1 cellular context compared by ENCODE assay signal in the genomic region with DNA sequence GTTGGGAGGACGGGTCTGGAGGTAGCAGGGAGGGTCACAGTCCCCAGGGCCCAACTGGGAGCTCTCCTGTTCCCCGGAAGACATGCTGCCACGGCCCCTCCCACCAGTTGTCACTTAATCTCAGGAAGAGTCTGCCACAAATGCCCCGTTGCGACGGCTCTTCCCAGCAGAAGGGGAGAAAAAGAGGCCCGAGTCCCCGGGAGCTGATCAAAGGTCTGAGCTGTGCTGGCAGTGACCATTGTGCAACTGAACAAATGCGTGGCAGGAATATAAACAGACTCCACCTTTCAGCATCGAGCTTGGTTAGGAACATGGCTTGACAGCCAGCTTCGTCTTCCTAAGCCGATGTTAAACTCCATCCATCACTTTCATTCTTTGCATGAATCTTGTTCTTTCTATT.
A peak's percentile ranks its signal among the peaks of the same experiment; 100 is the strongest.
TF ChIP-seq lines count a peak whose summit lies in the region.

No MANE protein-coding gene starts in this region.

TF ChIP-seq in HepG2, 621 proteins besides CTCF, POLR2A, EP300 and RAD21 (continued from another document and continues in another):
- no peak for TF ChIP-seq ZNF724P (CRISPR knock-in tag; IDR thresholded peaks at IDR 0.05; ENCODE audit: borderline replicate concordance)
- peak; percentile 72; the same call in 1 of the 2 replicates for TF ChIP-seq SP5 (CRISPR knock-in tag; IDR thresholded peaks at IDR 0.05; ENCODE audit: borderline replicate concordance, low read depth)
- 0 out of 2 replicates have a peak, but pooled peaks have one; percentile 42 for TF ChIP-seq MYC (CRISPR knock-in tag; IDR thresholded peaks at IDR 0.05; ENCODE audit: borderline replicate concordance)
- TF ChIP-seq, protein P1, sequence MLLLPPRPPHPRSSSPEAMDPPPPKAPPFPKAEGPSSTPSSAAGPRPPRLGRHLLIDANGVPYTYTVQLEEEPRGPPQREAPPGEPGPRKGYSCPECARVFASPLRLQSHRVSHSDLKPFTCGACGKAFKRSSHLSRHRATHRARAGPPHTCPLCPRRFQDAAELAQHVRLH (CRISPR knock-in tag; IDR thresholded peaks at IDR 0.05; ENCODE audit: borderline replicate concordance, low read depth) = no peak
- TF ChIP-seq IRF2 (CRISPR knock-in tag; IDR thresholded peaks at IDR 0.05) = peak; percentile 75; the same call in 1 of the 2 replicates
- TF ChIP-seq, protein P2, sequence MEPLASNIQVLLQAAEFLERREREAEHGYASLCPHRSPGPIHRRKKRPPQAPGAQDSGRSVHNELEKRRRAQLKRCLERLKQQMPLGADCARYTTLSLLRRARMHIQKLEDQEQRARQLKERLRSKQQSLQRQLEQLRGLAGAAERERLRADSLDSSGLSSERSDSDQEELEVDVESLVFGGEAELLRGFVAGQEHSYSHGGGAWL (CRISPR knock-in tag; IDR thresholded peaks at IDR 0.05) = no peak
- no peak for TF ChIP-seq FLYWCH1 (CRISPR knock-in tag; IDR thresholded peaks at IDR 0.05)
- TF ChIP-seq, protein P3, sequence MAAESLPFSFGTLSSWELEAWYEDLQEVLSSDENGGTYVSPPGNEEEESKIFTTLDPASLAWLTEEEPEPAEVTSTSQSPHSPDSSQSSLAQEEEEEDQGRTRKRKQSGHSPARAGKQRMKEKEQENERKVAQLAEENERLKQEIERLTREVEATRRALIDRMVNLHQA (CRISPR knock-in tag; IDR thresholded peaks at IDR 0.05) = no peak
- TF ChIP-seq, protein P4, sequence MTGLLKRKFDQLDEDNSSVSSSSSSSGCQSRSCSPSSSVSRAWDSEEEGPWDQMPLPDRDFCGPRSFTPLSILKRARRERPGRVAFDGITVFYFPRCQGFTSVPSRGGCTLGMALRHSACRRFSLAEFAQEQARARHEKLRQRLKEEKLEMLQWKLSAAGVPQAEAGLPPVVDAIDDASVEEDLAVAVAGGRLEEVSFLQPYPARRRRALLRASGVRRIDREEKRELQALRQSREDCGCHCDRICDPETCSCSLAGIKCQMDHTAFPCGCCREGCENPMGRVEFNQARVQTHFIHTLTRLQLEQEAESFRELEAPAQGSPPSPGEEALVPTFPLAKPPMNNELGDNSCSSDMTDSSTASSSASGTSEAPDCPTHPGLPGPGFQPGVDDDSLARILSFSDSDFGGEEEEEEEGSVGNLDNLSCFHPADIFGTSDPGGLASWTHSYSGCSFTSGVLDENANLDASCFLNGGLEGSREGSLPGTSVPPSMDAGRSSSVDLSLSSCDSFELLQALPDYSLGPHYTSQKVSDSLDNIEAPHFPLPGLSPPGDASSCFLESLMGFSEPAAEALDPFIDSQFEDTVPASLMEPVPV (CRISPR knock-in tag; IDR thresholded peaks at IDR 0.05) = no peak
- peak; percentile 53; the same call in 1 of the 2 replicates for TF ChIP-seq TRIM24 (CRISPR knock-in tag; IDR thresholded peaks at IDR 0.05)
- TF ChIP-seq PHF21A (CRISPR knock-in tag; IDR thresholded peaks at IDR 0.05) = peak; percentile 73
- no peak for TF ChIP-seq MYNN (CRISPR knock-in tag; IDR thresholded peaks at IDR 0.05; ENCODE audit: low read depth)
- TF ChIP-seq ZNF235 (CRISPR knock-in tag; IDR thresholded peaks at IDR 0.05; ENCODE audit: borderline replicate concordance) = no peak
- no peak for TF ChIP-seq HNRNPL (IDR thresholded peaks at IDR 0.05; ENCODE audit: low read depth, low read length)
- no peak for TF ChIP-seq REXO4 (CRISPR knock-in tag; IDR thresholded peaks at IDR 0.05; ENCODE audit: borderline replicate concordance)
- TF ChIP-seq MLLT10 (CRISPR knock-in tag; IDR thresholded peaks at IDR 0.05) = no peak
- TF ChIP-seq, protein P5, sequence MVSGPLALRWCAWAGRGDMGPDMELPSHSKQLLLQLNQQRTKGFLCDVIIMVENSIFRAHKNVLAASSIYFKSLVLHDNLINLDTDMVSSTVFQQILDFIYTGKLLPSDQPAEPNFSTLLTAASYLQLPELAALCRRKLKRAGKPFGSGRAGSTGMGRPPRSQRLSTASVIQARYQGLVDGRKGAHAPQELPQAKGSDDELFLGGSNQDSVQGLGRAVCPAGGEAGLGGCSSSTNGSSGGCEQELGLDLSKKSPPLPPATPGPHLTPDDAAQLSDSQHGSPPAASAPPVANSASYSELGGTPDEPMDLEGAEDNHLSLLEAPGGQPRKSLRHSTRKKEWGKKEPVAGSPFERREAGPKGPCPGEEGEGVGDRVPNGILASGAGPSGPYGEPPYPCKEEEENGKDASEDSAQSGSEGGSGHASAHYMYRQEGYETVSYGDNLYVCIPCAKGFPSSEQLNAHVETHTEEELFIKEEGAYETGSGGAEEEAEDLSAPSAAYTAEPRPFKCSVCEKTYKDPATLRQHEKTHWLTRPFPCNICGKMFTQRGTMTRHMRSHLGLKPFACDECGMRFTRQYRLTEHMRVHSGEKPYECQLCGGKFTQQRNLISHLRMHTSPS (CRISPR knock-in tag; IDR thresholded peaks at IDR 0.05; ENCODE audit: low read depth) = peak; percentile 30; the same call in 1 of the 2 replicates
- TF ChIP-seq ZNF296 (CRISPR knock-in tag; conservative IDR thresholded peaks at IDR 0.05) = no peak
- no peak for TF ChIP-seq SATB2 (CRISPR knock-in tag; IDR thresholded peaks at IDR 0.05)
- TF ChIP-seq SKI (IDR thresholded peaks at IDR 0.05; ENCODE audit: partially characterized antibody) = no peak
- no peak for TF ChIP-seq SMYD3 (CRISPR knock-in tag; IDR thresholded peaks at IDR 0.05)
- TF ChIP-seq, protein P6, sequence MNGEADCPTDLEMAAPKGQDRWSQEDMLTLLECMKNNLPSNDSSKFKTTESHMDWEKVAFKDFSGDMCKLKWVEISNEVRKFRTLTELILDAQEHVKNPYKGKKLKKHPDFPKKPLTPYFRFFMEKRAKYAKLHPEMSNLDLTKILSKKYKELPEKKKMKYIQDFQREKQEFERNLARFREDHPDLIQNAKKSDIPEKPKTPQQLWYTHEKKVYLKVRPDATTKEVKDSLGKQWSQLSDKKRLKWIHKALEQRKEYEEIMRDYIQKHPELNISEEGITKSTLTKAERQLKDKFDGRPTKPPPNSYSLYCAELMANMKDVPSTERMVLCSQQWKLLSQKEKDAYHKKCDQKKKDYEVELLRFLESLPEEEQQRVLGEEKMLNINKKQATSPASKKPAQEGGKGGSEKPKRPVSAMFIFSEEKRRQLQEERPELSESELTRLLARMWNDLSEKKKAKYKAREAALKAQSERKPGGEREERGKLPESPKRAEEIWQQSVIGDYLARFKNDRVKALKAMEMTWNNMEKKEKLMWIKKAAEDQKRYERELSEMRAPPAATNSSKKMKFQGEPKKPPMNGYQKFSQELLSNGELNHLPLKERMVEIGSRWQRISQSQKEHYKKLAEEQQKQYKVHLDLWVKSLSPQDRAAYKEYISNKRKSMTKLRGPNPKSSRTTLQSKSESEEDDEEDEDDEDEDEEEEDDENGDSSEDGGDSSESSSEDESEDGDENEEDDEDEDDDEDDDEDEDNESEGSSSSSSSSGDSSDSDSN (CRISPR knock-in tag; IDR thresholded peaks at IDR 0.05) = peak; percentile 35
- TF ChIP-seq TP53 (CRISPR knock-in tag; conservative IDR thresholded peaks at IDR 0.05) = no peak
- no peak for TF ChIP-seq TAF15 (IDR thresholded peaks at IDR 0.05; ENCODE audit: low read depth, low read length, poor library complexity, severe bottlenecking)
- TF ChIP-seq, protein P7, sequence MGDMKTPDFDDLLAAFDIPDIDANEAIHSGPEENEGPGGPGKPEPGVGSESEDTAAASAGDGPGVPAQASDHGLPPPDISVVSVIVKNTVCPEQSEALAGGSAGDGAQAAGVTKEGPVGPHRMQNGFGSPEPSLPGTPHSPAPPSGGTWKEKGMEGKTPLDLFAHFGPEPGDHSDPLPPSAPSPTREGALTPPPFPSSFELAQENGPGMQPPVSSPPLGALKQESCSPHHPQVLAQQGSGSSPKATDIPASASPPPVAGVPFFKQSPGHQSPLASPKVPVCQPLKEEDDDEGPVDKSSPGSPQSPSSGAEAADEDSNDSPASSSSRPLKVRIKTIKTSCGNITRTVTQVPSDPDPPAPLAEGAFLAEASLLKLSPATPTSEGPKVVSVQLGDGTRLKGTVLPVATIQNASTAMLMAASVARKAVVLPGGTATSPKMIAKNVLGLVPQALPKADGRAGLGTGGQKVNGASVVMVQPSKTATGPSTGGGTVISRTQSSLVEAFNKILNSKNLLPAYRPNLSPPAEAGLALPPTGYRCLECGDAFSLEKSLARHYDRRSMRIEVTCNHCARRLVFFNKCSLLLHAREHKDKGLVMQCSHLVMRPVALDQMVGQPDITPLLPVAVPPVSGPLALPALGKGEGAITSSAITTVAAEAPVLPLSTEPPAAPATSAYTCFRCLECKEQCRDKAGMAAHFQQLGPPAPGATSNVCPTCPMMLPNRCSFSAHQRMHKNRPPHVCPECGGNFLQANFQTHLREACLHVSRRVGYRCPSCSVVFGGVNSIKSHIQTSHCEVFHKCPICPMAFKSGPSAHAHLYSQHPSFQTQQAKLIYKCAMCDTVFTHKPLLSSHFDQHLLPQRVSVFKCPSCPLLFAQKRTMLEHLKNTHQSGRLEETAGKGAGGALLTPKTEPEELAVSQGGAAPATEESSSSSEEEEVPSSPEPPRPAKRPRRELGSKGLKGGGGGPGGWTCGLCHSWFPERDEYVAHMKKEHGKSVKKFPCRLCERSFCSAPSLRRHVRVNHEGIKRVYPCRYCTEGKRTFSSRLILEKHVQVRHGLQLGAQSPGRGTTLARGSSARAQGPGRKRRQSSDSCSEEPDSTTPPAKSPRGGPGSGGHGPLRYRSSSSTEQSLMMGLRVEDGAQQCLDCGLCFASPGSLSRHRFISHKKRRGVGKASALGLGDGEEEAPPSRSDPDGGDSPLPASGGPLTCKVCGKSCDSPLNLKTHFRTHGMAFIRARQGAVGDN (CRISPR knock-in tag; IDR thresholded peaks at IDR 0.05) = peak; percentile 60
- TF ChIP-seq KDM1A (CRISPR knock-in tag; IDR thresholded peaks at IDR 0.05) = 0 out of 2 replicates have a peak, but pooled peaks have one; percentile 33
- TF ChIP-seq ATF7-NPFF (CRISPR knock-in tag; IDR thresholded peaks at IDR 0.05; ENCODE audit: low read depth) = no peak
- TF ChIP-seq TBL1XR1 (IDR thresholded peaks at IDR 0.05; ENCODE audit: borderline replicate concordance, low read length, partially characterized antibody) = no peak
- TF ChIP-seq, protein P8, sequence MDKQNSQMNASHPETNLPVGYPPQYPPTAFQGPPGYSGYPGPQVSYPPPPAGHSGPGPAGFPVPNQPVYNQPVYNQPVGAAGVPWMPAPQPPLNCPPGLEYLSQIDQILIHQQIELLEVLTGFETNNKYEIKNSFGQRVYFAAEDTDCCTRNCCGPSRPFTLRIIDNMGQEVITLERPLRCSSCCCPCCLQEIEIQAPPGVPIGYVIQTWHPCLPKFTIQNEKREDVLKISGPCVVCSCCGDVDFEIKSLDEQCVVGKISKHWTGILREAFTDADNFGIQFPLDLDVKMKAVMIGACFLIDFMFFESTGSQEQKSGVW (CRISPR knock-in tag; IDR thresholded peaks at IDR 0.05; ENCODE audit: borderline replicate concordance) = no peak
- TF ChIP-seq POGZ (CRISPR knock-in tag; IDR thresholded peaks at IDR 0.05) = no peak
- no peak for TF ChIP-seq GPN1 (CRISPR knock-in tag; IDR thresholded peaks at IDR 0.05; ENCODE audit: borderline replicate concordance)
- TF ChIP-seq PPARG (CRISPR knock-in tag; conservative IDR thresholded peaks at IDR 0.05) = no peak
- peak; percentile 85 for TF ChIP-seq ZNF264 (CRISPR knock-in tag; IDR thresholded peaks at IDR 0.05)
- TF ChIP-seq ARHGAP35 (CRISPR knock-in tag; IDR thresholded peaks at IDR 0.05; ENCODE audit: borderline replicate concordance) = no peak
- no peak; the same call in 1 of the 2 replicates for TF ChIP-seq KDM5B (CRISPR knock-in tag; IDR thresholded peaks at IDR 0.05; ENCODE audit: borderline replicate concordance)
- TF ChIP-seq ZNF331 (CRISPR knock-in tag; IDR thresholded peaks at IDR 0.05) = peak; percentile 72; the same call in 1 of the 2 replicates
- TF ChIP-seq SRY (CRISPR knock-in tag; IDR thresholded peaks at IDR 0.05) = no peak
- no peak for TF ChIP-seq CENPX (CRISPR knock-in tag; IDR thresholded peaks at IDR 0.05)
- TF ChIP-seq, protein P9, sequence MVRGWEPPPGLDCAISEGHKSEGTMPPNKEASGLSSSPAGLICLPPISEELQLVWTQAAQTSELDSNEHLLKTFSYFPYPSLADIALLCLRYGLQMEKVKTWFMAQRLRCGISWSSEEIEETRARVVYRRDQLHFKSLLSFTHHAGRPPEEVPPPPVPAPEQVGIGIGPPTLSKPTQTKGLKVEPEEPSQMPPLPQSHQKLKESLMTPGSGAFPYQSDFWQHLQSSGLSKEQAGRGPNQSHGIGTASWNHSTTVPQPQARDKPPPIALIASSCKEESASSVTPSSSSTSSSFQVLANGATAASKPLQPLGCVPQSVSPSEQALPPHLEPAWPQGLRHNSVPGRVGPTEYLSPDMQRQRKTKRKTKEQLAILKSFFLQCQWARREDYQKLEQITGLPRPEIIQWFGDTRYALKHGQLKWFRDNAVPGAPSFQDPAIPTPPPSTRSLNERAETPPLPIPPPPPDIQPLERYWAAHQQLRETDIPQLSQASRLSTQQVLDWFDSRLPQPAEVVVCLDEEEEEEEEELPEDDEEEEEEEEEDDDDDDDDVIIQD (CRISPR knock-in tag; IDR thresholded peaks at IDR 0.05; ENCODE audit: low read depth) = no peak
- no peak for TF ChIP-seq ZFP36L2 (CRISPR knock-in tag; IDR thresholded peaks at IDR 0.05)
- TF ChIP-seq ZMYM4 (CRISPR knock-in tag; IDR thresholded peaks at IDR 0.05) = peak; percentile 36; the same call in 1 of the 2 replicates
- no peak for TF ChIP-seq TMF1 (CRISPR knock-in tag; IDR thresholded peaks at IDR 0.05; ENCODE audit: low read depth)
- no peak for TF ChIP-seq ZNF598 (CRISPR knock-in tag; IDR thresholded peaks at IDR 0.05; ENCODE audit: borderline replicate concordance)
- TF ChIP-seq SMARCC2 (IDR thresholded peaks at IDR 0.05) = no peak
- no peak for TF ChIP-seq ZNF337 (CRISPR knock-in tag; IDR thresholded peaks at IDR 0.05; ENCODE audit: borderline replicate concordance, low read depth)
- TF ChIP-seq, protein P10, sequence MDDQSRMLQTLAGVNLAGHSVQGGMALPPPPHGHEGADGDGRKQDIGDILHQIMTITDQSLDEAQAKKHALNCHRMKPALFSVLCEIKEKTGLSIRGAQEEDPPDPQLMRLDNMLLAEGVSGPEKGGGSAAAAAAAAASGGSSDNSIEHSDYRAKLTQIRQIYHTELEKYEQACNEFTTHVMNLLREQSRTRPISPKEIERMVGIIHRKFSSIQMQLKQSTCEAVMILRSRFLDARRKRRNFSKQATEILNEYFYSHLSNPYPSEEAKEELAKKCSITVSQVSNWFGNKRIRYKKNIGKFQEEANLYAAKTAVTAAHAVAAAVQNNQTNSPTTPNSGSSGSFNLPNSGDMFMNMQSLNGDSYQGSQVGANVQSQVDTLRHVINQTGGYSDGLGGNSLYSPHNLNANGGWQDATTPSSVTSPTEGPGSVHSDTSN (CRISPR knock-in tag; IDR thresholded peaks at IDR 0.05; ENCODE audit: borderline replicate concordance) = no peak
- no peak for TF ChIP-seq ZEB1 (IDR thresholded peaks at IDR 0.05; ENCODE audit: insufficient replicate concordance, low read depth)
- TF ChIP-seq, protein P11, sequence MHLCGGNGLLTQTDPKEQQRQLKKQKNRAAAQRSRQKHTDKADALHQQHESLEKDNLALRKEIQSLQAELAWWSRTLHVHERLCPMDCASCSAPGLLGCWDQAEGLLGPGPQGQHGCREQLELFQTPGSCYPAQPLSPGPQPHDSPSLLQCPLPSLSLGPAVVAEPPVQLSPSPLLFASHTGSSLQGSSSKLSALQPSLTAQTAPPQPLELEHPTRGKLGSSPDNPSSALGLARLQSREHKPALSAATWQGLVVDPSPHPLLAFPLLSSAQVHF (CRISPR knock-in tag; IDR thresholded peaks at IDR 0.05) = no peak
- TF ChIP-seq ZSCAN22 (CRISPR knock-in tag; IDR thresholded peaks at IDR 0.05) = no peak
- TF ChIP-seq, protein P12, sequence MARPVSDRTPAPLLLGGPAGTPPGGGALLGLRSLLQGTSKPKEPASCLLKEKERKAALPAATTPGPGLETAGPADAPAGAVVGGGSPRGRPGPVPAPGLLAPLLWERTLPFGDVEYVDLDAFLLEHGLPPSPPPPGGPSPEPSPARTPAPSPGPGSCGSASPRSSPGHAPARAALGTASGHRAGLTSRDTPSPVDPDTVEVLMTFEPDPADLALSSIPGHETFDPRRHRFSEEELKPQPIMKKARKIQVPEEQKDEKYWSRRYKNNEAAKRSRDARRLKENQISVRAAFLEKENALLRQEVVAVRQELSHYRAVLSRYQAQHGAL (CRISPR knock-in tag; IDR thresholded peaks at IDR 0.05; ENCODE audit: not compliant biosample characterization) = no peak
- TF ChIP-seq ZNF644 (CRISPR knock-in tag; IDR thresholded peaks at IDR 0.05; ENCODE audit: low read depth) = peak; percentile 81; the same call in 1 of the 2 replicates
